Comparison of ENCODE assay signal across 8 cellular contexts in genomic region chr5:138338411-138339085, GRCh38. TPM values are rescaled to one million over a fixed set of nuclear protein-coding genes. Genes with fewer than 3 reads are reported as not detected.
DNase-seq lines count a peak whose midpoint lies in the region; ATAC-seq lines count a peak whose summit lies in the region.

No MANE protein-coding gene starts in this region.

- H2BK12ac ChIP-seq in neuronal stem cell (ENCODE audit: low read length): no peak overlapping the region

- no peaks in the 10 kb centered on the region for H3K27me3 ChIP-seq in endocrine pancreas (ENCODE audit: control insufficient read depth, insufficient read depth, low read length)
- no peaks in the 10 kb centered on the region for H3K27me3 ChIP-seq in neuronal stem cell (ENCODE audit: control insufficient read depth in 3 of 3, insufficient read depth in 3 of 3, low read depth in 1 of 3, low read length in 3 of 3)

- H2AFZ ChIP-seq in neuronal stem cell (ENCODE audit: low read length): peak overlapping the region; percentile 94

- H2AK5ac ChIP-seq in neuronal stem cell (ENCODE audit: low read depth, low read length): peak overlapping the region; percentile 26

- no peaks in the 10 kb centered on the region for H3K9me3 ChIP-seq in endocrine pancreas (ENCODE audit: control insufficient read depth, low read length)
- H3K9me3 ChIP-seq in neuronal stem cell (replicated peaks in 1 of 2; ENCODE audit: control insufficient read depth in 2 of 2, insufficient read depth in 1 of 2, low read depth in 1 of 2, low read length in 2 of 2): no peaks in the 10 kb centered on the region

- peak overlapping the region; percentile 100 for H2BK5ac ChIP-seq in neuronal stem cell (ENCODE audit: low read length)

- H3K9ac ChIP-seq in endocrine pancreas (ENCODE audit: control insufficient read depth, insufficient read depth, low read length): peak overlapping the region; percentile 85
- peak overlapping the region; percentile 97 for H3K9ac ChIP-seq in neuronal stem cell (ENCODE audit: low read depth, low read length, poor library complexity)

- H4K8ac ChIP-seq in neuronal stem cell (ENCODE audit: low read depth, low read length): no peak overlapping the region

- H3K4me3 Mint-ChIP-seq in activated naive CD4-positive, alpha-beta T cell treated with anti-CD3 and anti-CD28 coated beads for 36 hours: peak overlapping the region; percentile 87

- intact Hi-C loops in activated naive CD4-positive, alpha-beta T cell treated with anti-CD3 and anti-CD28 coated beads for 36 hours (cut with micrococcal nuclease): loop anchor here (1.0 to 10.0 kb wide), 6 partner anchors 14 to 956 kb away; partner anchors contain the start of genes CDC23, EGR1, ETF1 and KDM3B
- intact Hi-C loops in sciatic nerve (cut with DNase I): no loop called here

- peak overlapping the region; percentile 94 for H3K27ac ChIP-seq in neuronal stem cell (replicated peaks; ENCODE audit: low read length)

- peaks cover 27% of the 10 kb centered on the region for H3K4me1 Mint-ChIP-seq in activated naive CD4-positive, alpha-beta T cell treated with anti-CD3 and anti-CD28 coated beads for 36 hours (ENCODE audit: low read depth)

- peaks cover 10% of the 10 kb centered on the region for H3K4me1 ChIP-seq in endocrine pancreas (ENCODE audit: control insufficient read depth, insufficient read depth, low read length)
- H3K4me1 ChIP-seq in neuronal stem cell (ENCODE audit: control insufficient read depth in 2 of 2, insufficient read depth in 1 of 2, low read depth in 1 of 2, low read length in 2 of 2): peaks cover 2 to 9% of the 10 kb centered on the region in 2 donors

- no peaks in the 10 kb centered on the region for H3K36me3 ChIP-seq in endocrine pancreas (ENCODE audit: control insufficient read depth, insufficient read depth, low read length)
- H3K36me3 ChIP-seq in neuronal stem cell (replicated peaks in 1 of 2; ENCODE audit: control insufficient read depth in 2 of 2, insufficient read depth in 2 of 2, low read length in 2 of 2): peaks cover 10 to 36% of the 10 kb centered on the region in 2 donors

- H4K91ac ChIP-seq in neuronal stem cell (ENCODE audit: low read depth, low read length, poor library complexity): no peak overlapping the region

- H3K18ac ChIP-seq in neuronal stem cell (ENCODE audit: low read length): peak overlapping the region; percentile 69

- no peak overlapping the region for H3K4ac ChIP-seq in neuronal stem cell (ENCODE audit: low read length)

- H3K27me3 Mint-ChIP-seq in activated naive CD4-positive, alpha-beta T cell treated with anti-CD3 and anti-CD28 coated beads for 36 hours (ENCODE audit: low read depth): no peaks in the 10 kb centered on the region

- ATAC-seq in sciatic nerve: no peak

- no peaks in the 10 kb centered on the region for H3K9me3 Mint-ChIP-seq in activated naive CD4-positive, alpha-beta T cell treated with anti-CD3 and anti-CD28 coated beads for 36 hours

- no peak overlapping the region for H2BK15ac ChIP-seq in neuronal stem cell (ENCODE audit: low read length)

- H3K23ac ChIP-seq in neuronal stem cell (ENCODE audit: low read depth, low read length, poor library complexity): peak overlapping the region; percentile 99

- no peak overlapping the region for H2BK120ac ChIP-seq in neuronal stem cell (ENCODE audit: low read depth, low read length)

- no peaks in the 10 kb centered on the region for H3K79me1 ChIP-seq in neuronal stem cell (ENCODE audit: low read depth, low read length)

- no peak overlapping the region for H3K14ac ChIP-seq in neuronal stem cell (ENCODE audit: low read length)

- H3K4me2 ChIP-seq in neuronal stem cell (ENCODE audit: insufficient read depth, low read length, poor library complexity, severe bottlenecking): peak overlapping the region; percentile 72

- DNase-seq in activated naive CD4-positive, alpha-beta T cell treated with anti-CD3 and anti-CD28 coated beads for 36 hours: peak; percentile 26
- no peak for DNase-seq in activated naive CD4-positive, alpha-beta T cell (lab: John Stamatoyannopoulos, UW)
- peak; percentile 49 for DNase-seq in OCI-M1 (lab: John Stamatoyannopoulos, UW)
- DNase-seq in neuronal stem cell (ENCODE audit: low spot score): no peak
- DNase-seq in NCI-H226: no peak
- DNase-seq in NCI-H2227 treated with DMSO at 0.1 percent for 48 hours (lab: John Stamatoyannopoulos, UW): no peak
- DNase-seq in sciatic nerve (ENCODE audit: low spot score): no peak

- H3K4me3 ChIP-seq in endocrine pancreas (ENCODE audit: control insufficient read depth, insufficient read depth, low read length) (peak overlapping the region; percentile 77), neuronal stem cell (ENCODE audit: low read length in 2 of 2) (peak overlapping the region; percentile 76 to 87)

- CTCF ChIA-PET in activated naive CD4-positive, alpha-beta T cell treated with anti-CD3 and anti-CD28 coated beads for 36 hours (lab: Charles Lee): interaction anchor here (0.5 to 8.0 kb wide), 2 partner anchors 14 to 125 kb away, joined by 3 to 176 read pairs; partner anchors contain the start of gene KDM3B

- no CpG with 5 or more reads among the region's 21 CpGs for WGBS in neuronal stem cell (ENCODE audit: extremely low coverage in 2 of 2, insufficient read length in 2 of 2, insufficient replicate concordance in 1 of 2), 2 donors

- peaks cover 6% of the 10 kb centered on the region for H3K36me3 Mint-ChIP-seq in activated naive CD4-positive, alpha-beta T cell treated with anti-CD3 and anti-CD28 coated beads for 36 hours (ENCODE audit: low read depth)

- H3K27ac Mint-ChIP-seq in activated naive CD4-positive, alpha-beta T cell treated with anti-CD3 and anti-CD28 coated beads for 36 hours: peak overlapping the region; percentile 86

RNA-seq across cellular contexts. Expression of gene FAM53C, which starts 0.5 kb away (rescaled TPM):
- 10 to 100 TPM; 20.7 to 21.8 TPM for total RNA-seq in activated naive CD4-positive, alpha-beta T cell treated with anti-CD3 and anti-CD28 coated beads for 36 hours
- polyA plus RNA-seq in neuronal stem cell (2013, experiment 1 of 2): 47.9 TPM
- 47.3 TPM for polyA plus RNA-seq in neuronal stem cell (2013, experiment 2 of 2)
- 25.6 TPM for total RNA-seq in sciatic nerve

RNA-seq across cellular contexts. Expression of gene CDC25C, which starts 6.9 kb away (rescaled TPM):
- total RNA-seq in activated naive CD4-positive, alpha-beta T cell treated with anti-CD3 and anti-CD28 coated beads for 36 hours: 10 to 100 TPM; 23.2 to 26.6 TPM
- polyA plus RNA-seq in neuronal stem cell (2013, experiment 1 of 2): 35.3 TPM
- polyA plus RNA-seq in neuronal stem cell (2013, experiment 2 of 2): 34.6 TPM
- not detected for total RNA-seq in sciatic nerve

RNA-seq across cellular contexts. Expression of gene KDM3B, which starts 13.9 kb away (rescaled TPM):
- total RNA-seq in activated naive CD4-positive, alpha-beta T cell treated with anti-CD3 and anti-CD28 coated beads for 36 hours: 10 to 100 TPM; 33.4 to 36.2 TPM
- polyA plus RNA-seq in neuronal stem cell (2013, experiment 1 of 2): 39.5 TPM
- polyA plus RNA-seq in neuronal stem cell (2013, experiment 2 of 2): 40.0 TPM
- 73.7 TPM for total RNA-seq in sciatic nerve

Comparison
In these comparisons a context has a peak if more than half of its experiments do, and no peak if none do; other contexts are left out.
1. DNase-seq: peak in activated naive CD4-positive, alpha-beta T cell treated with anti-CD3 and anti-CD28 coated beads for 36 hours (single experiment) and OCI-M1 (single experiment); none in activated naive CD4-positive, alpha-beta T cell (0 of 4), neuronal stem cell (single experiment), NCI-H226 (single experiment), NCI-H2227 treated with DMSO at 0.1 percent for 48 hours (single experiment) and sciatic nerve (single experiment).
2. RNA of gene CDC25C, which starts 6.9 kb away (total RNA-seq): 23.2 to 26.6 TPM in activated naive CD4-positive, alpha-beta T cell treated with anti-CD3 and anti-CD28 coated beads for 36 hours; not detected in sciatic nerve (single experiment); every median in the first group is over 10 times any median in the second.